ENCODE assay signal across 1 cellular context in genomic region chr9:105466898-105467455, GRCh38.
TF ChIP-seq lines count a peak whose summit lies in the region.

No MANE protein-coding gene starts in this region.

TF ChIP-seq in SK-N-SH treated with all-trans-retinoic acid at 6 μM for 48 hours, 23 proteins besides CTCF, POLR2A, EP300 and RAD21 (continued from another document):
- TF ChIP-seq TCF4 (CRISPR knock-in tag; IDR thresholded peaks at IDR 0.05; ENCODE audit: borderline replicate concordance) (no peak), BACH2 (CRISPR knock-in tag; IDR thresholded peaks at IDR 0.05; ENCODE audit: borderline replicate concordance) (no peak), OSR1 (CRISPR knock-in tag; IDR thresholded peaks at IDR 0.05) (no peak), ESRRG (CRISPR knock-in tag; IDR thresholded peaks at IDR 0.05) (no peak)
TF ChIP-seq in SK-N-SH treated with all-trans-retinoic acid at 6 μM for 48 hours: peak in this region for 0.
